30 cellular contexts compared by ENCODE assay signal in the genomic region with DNA sequence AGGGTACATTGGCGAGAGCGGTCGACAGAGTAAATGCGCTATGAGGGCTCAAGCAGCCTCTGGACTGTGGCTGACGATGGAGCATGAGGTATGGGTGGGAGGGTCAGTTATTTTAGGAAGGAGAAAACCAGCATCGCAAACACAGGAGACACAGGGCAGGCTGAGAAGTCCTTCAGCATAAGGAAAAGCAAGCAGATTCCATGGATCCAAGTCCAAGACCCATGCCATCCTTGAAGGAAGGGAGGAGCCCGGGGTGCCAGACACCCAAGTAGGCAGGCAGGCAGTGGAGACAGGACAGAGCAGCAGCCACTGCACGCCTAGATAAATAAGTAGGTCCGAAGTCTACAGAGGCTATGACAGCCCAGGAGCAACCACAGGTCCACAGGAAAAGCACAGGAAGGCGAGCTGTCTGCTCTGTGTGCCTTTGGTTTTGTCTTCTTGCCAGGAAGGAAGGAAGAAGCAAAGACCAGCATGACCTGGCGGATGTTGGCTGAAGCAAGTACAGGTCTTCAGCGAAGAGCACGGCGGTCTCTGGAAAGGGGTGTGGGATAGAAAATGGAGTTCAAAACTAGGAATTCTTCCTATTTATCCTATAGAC.
DNase-seq lines count a peak whose midpoint lies in the region; ATAC-seq and TF ChIP-seq lines count a peak whose summit lies in the region.
"Had no signal": no experiment of that assay in that cellular context is flagged by ENCODE, and none has a peak within 500 bp of the region (broad histone marks: within the 10 kb centered on the region; RNA-seq: fewer than 3 reads in every experiment).

No MANE protein-coding gene starts in this region.

- DNase-seq in KG1 (lab: John Stamatoyannopoulos, UW) (peak; percentile 24), dermis blood vessel endothelial cell (peak; percentile 45), right lobe of liver (peak in 1 of 3 donors; percentile 35), putamen (ENCODE audit: low spot score) (no peak), osteoblast (ENCODE audit: insufficient read length, low spot score, missing footprints) (no peak)
- DNase-seq in stimulated activated effector memory CD8-positive, alpha-beta T cell treated with anti-CD3 and anti-CD28 coated beads, Interleukin-12 subunit alpha, Interleukin-12 subunit beta, amount 100 ng/mL, for 72 hours (ENCODE audit: low spot score in 2 of 2): no peak
- no peak for DNase-seq in activated T-cell treated with anti-CD3 and anti-CD28 coated beads, Interleukin-2, amount 50 U/mL, for 4 hours
- DNase-seq: activated CD4-positive, alpha-beta T cell treated with anti-CD3 and anti-CD28 coated beads for 48 hours; activated naive CD4-positive, alpha-beta T cell treated with anti-CD3 and anti-CD28 coated beads for 36 hours; activated T-cell treated with anti-CD3 and anti-CD28 coated beads, Interleukin-2, amount 50 U/mL, for 72 hours; CD4-positive, CD25-positive, alpha-beta regulatory T cell; effector memory CD8-positive, alpha-beta T cell; foreskin fibroblast; naive thymus-derived CD8-positive, alpha-beta T cell; NCI-H1092; NCI-H187 treated with DMSO at 0.1 percent for 48 hours; NCI-H2171 treated with DMSO at 0.1 percent for 48 hours; NCI-H510A treated with DMSO at 0.1 percent for 48 hours; right cardiac atrium; SIG-M5; stimulated activated CD4-positive, alpha-beta T cell treated with anti-CD3 and anti-CD28 coated beads, Interleukin-4, amount 100 ng/mL, for 24 hours; WERI-Rb-1 had no signal

- H3K27me3 Mint-ChIP-seq in activated T-cell treated with anti-CD3 and anti-CD28 coated beads, Interleukin-2, amount 50 U/mL, for 4 hours (ENCODE audit: low read depth): peaks cover 7% of the 10 kb centered on the region
- H3K27me3 Mint-ChIP-seq: CD4-positive, CD25-positive, alpha-beta regulatory T cell had no signal

- H4K20me1 ChIP-seq in osteoblast (ENCODE audit: insufficient read depth, low read length): no peaks in the 10 kb centered on the region

- H3K4me3 Mint-ChIP-seq in stimulated activated effector memory CD8-positive, alpha-beta T cell treated with anti-CD3 and anti-CD28 coated beads, Interleukin-12 subunit alpha, Interleukin-12 subunit beta, amount 100 ng/mL, for 72 hours: no peak overlapping the region
- H3K4me3 Mint-ChIP-seq in activated T-cell treated with anti-CD3 and anti-CD28 coated beads, Interleukin-2, amount 50 U/mL, for 4 hours: no peak overlapping the region
- H3K4me3 Mint-ChIP-seq: activated naive CD4-positive, alpha-beta T cell treated with anti-CD3 and anti-CD28 coated beads for 36 hours; activated T-cell treated with anti-CD3 and anti-CD28 coated beads, Interleukin-2, amount 50 U/mL, for 72 hours; brain; CD4-positive, CD25-positive, alpha-beta regulatory T cell; effector memory CD8-positive, alpha-beta T cell; naive thymus-derived CD8-positive, alpha-beta T cell; stimulated activated memory B cell treated with anti-CD40 and anti-IgM and Interleukin-4, amounts not matched to agents 10 μg/mL and 1 μg/mL and 100 μg/mL, for 72 hours had no signal

- H3K27ac ChIP-seq in right lobe of liver: peak overlapping the region in 1 of 3 donors; percentile 29
- H3K27ac ChIP-seq in osteoblast (ENCODE audit: low read depth, low read length): no peak overlapping the region
- H3K27ac ChIP-seq: HL-60, parathyroid adenoma, thoracic aorta, vagina, WERI-Rb-1 had no signal

- H3K27ac Mint-ChIP-seq in stimulated activated effector memory CD8-positive, alpha-beta T cell treated with anti-CD3 and anti-CD28 coated beads, Interleukin-12 subunit alpha, Interleukin-12 subunit beta, amount 100 ng/mL, for 72 hours: peak overlapping the region; percentile 44
- H3K27ac Mint-ChIP-seq: activated naive CD4-positive, alpha-beta T cell treated with anti-CD3 and anti-CD28 coated beads for 36 hours; activated T-cell treated with anti-CD3 and anti-CD28 coated beads, Interleukin-2, amount 50 U/mL, for 72 hours; brain; effector memory CD8-positive, alpha-beta T cell; stimulated activated memory B cell treated with anti-CD40 and anti-IgM and Interleukin-4, amounts not matched to agents 10 μg/mL and 1 μg/mL and 100 μg/mL, for 72 hours had no signal

- no peaks in the 10 kb centered on the region for H3K79me2 ChIP-seq in osteoblast (ENCODE audit: insufficient read depth, low read length)
- H3K79me2 ChIP-seq: parathyroid adenoma had no signal

- WGBS in right lobe of liver (ENCODE audit: insufficient coverage, low coverage, low lambda C conversion rate, missing lambda C conversion rate): 66% methylated on average over 13 of the region's 14 CpGs

- H3K9me3 ChIP-seq in right lobe of liver (no peaks in the 10 kb centered on the region), osteoblast (ENCODE audit: low read depth, low read length) (no peaks in the 10 kb centered on the region)
- H3K9me3 ChIP-seq: thoracic aorta, vagina had no signal

- no peaks in the 10 kb centered on the region for H3K4me1 Mint-ChIP-seq in stimulated activated effector memory CD8-positive, alpha-beta T cell treated with anti-CD3 and anti-CD28 coated beads, Interleukin-12 subunit alpha, Interleukin-12 subunit beta, amount 100 ng/mL, for 72 hours
- no peaks in the 10 kb centered on the region for H3K4me1 Mint-ChIP-seq in activated T-cell treated with anti-CD3 and anti-CD28 coated beads, Interleukin-2, amount 50 U/mL, for 4 hours (ENCODE audit: low read depth)
- H3K4me1 Mint-ChIP-seq: stimulated activated memory B cell treated with anti-CD40 and anti-IgM and Interleukin-4, amounts not matched to agents 10 μg/mL and 1 μg/mL and 100 μg/mL, for 72 hours had no signal

- TF ChIP-seq CTCF in right lobe of liver (IDR thresholded peaks at IDR 0.05): no peak
- no peak for TF ChIP-seq CTCF in osteoblast (IDR thresholded peaks at IDR 0.05; ENCODE audit: extremely low read depth, low read depth, low read length)

- no peak for TF ChIP-seq POLR2A in right lobe of liver (IDR thresholded peaks at IDR 0.05)

- no peaks in the 10 kb centered on the region for H3K36me3 Mint-ChIP-seq in stimulated activated effector memory CD8-positive, alpha-beta T cell treated with anti-CD3 and anti-CD28 coated beads, Interleukin-12 subunit alpha, Interleukin-12 subunit beta, amount 100 ng/mL, for 72 hours
- H3K36me3 Mint-ChIP-seq in activated T-cell treated with anti-CD3 and anti-CD28 coated beads, Interleukin-2, amount 50 U/mL, for 4 hours (ENCODE audit: insufficient read depth): no peaks in the 10 kb centered on the region
- H3K36me3 Mint-ChIP-seq: brain; CD4-positive, CD25-positive, alpha-beta regulatory T cell; naive thymus-derived CD8-positive, alpha-beta T cell; stimulated activated memory B cell treated with anti-CD40 and anti-IgM and Interleukin-4, amounts not matched to agents 10 μg/mL and 1 μg/mL and 100 μg/mL, for 72 hours had no signal

- no peaks in the 10 kb centered on the region for H3K9me3 Mint-ChIP-seq in stimulated activated effector memory CD8-positive, alpha-beta T cell treated with anti-CD3 and anti-CD28 coated beads, Interleukin-12 subunit alpha, Interleukin-12 subunit beta, amount 100 ng/mL, for 72 hours
- no peaks in the 10 kb centered on the region for H3K9me3 Mint-ChIP-seq in activated T-cell treated with anti-CD3 and anti-CD28 coated beads, Interleukin-2, amount 50 U/mL, for 4 hours
- H3K9me3 Mint-ChIP-seq: activated naive CD4-positive, alpha-beta T cell treated with anti-CD3 and anti-CD28 coated beads for 36 hours; activated T-cell treated with anti-CD3 and anti-CD28 coated beads, Interleukin-2, amount 50 U/mL, for 72 hours; CD4-positive, CD25-positive, alpha-beta regulatory T cell; effector memory CD8-positive, alpha-beta T cell; naive thymus-derived CD8-positive, alpha-beta T cell; stimulated activated memory B cell treated with anti-CD40 and anti-IgM and Interleukin-4, amounts not matched to agents 10 μg/mL and 1 μg/mL and 100 μg/mL, for 72 hours had no signal

- H3K36me3 ChIP-seq in right lobe of liver (no peaks in the 10 kb centered on the region), osteoblast (ENCODE audit: insufficient read depth, low read length) (no peaks in the 10 kb centered on the region)
- H3K36me3 ChIP-seq: thoracic aorta, vagina, WERI-Rb-1 had no signal

- H2AFZ ChIP-seq in osteoblast (ENCODE audit: low read length): no peak overlapping the region
- H2AFZ ChIP-seq: parathyroid adenoma had no signal

- H3K4me3 ChIP-seq in right lobe of liver: no peak overlapping the region
- H3K4me3 ChIP-seq in osteoblast (ENCODE audit: insufficient read depth, low read length): no peak overlapping the region
- H3K4me3 ChIP-seq: thoracic aorta, vagina had no signal

- ATAC-seq in right lobe of liver (peak; percentile 51 to 78 (median 68)), HG03520 (IDR thresholded peaks at IDR 0.05; ENCODE audit: unreplicated experiment) (no peak)
- no peak for ATAC-seq in stimulated activated effector memory CD8-positive, alpha-beta T cell treated with anti-CD3 and anti-CD28 coated beads, Interleukin-12 subunit alpha, Interleukin-12 subunit beta, amount 100 ng/mL, for 72 hours
- ATAC-seq in activated T-cell treated with anti-CD3 and anti-CD28 coated beads, Interleukin-2, amount 50 U/mL, for 4 hours: no peak
- ATAC-seq: activated T-cell treated with anti-CD3 and anti-CD28 coated beads, Interleukin-2, amount 50 U/mL, for 72 hours; effector memory CD8-positive, alpha-beta T cell; esophagus mucosa; naive thymus-derived CD8-positive, alpha-beta T cell; right cardiac atrium; stimulated activated memory B cell treated with anti-CD40 and anti-IgM and Interleukin-4, amounts not matched to agents 10 μg/mL and 1 μg/mL and 100 μg/mL, for 72 hours had no signal

- H3K4me1 ChIP-seq in right lobe of liver (peaks cover 0 to 35% (median 12%) of the 10 kb centered on the region in 4 donors), osteoblast (ENCODE audit: insufficient read depth, low read length) (peaks cover 10% of the 10 kb centered on the region)
- H3K4me1 ChIP-seq: parathyroid adenoma had no signal

- H3K27me3 ChIP-seq in right lobe of liver: no peaks in the 10 kb centered on the region
- no peaks in the 10 kb centered on the region for H3K27me3 ChIP-seq in osteoblast (ENCODE audit: insufficient read depth, low read length)
- H3K27me3 ChIP-seq: vagina had no signal

- intact Hi-C loops in right lobe of liver (cut with DNase I): no loop called here

- no peak overlapping the region for H3K4me2 ChIP-seq in osteoblast (ENCODE audit: insufficient read depth, low read length)

Comparison
In these comparisons a context has a peak if more than half of its experiments do, and no peak if none do; other contexts are left out.
1. DNase-seq: peak in KG1 (single experiment) and dermis blood vessel endothelial cell (single experiment); none in stimulated activated effector memory CD8-positive, alpha-beta T cell treated with anti-CD3 and anti-CD28 coated beads, Interleukin-12 subunit alpha, Interleukin-12 subunit beta, amount 100 ng/mL, for 72 hours (0 of 2), activated T-cell treated with anti-CD3 and anti-CD28 coated beads, Interleukin-2, amount 50 U/mL, for 4 hours (single experiment), putamen (single experiment) and osteoblast (single experiment).
2. ATAC-seq: peak in right lobe of liver (4 of 4); none in stimulated activated effector memory CD8-positive, alpha-beta T cell treated with anti-CD3 and anti-CD28 coated beads, Interleukin-12 subunit alpha, Interleukin-12 subunit beta, amount 100 ng/mL, for 72 hours (single experiment), activated T-cell treated with anti-CD3 and anti-CD28 coated beads, Interleukin-2, amount 50 U/mL, for 4 hours (0 of 2) and HG03520 (single experiment).